In the genomic region with DNA sequence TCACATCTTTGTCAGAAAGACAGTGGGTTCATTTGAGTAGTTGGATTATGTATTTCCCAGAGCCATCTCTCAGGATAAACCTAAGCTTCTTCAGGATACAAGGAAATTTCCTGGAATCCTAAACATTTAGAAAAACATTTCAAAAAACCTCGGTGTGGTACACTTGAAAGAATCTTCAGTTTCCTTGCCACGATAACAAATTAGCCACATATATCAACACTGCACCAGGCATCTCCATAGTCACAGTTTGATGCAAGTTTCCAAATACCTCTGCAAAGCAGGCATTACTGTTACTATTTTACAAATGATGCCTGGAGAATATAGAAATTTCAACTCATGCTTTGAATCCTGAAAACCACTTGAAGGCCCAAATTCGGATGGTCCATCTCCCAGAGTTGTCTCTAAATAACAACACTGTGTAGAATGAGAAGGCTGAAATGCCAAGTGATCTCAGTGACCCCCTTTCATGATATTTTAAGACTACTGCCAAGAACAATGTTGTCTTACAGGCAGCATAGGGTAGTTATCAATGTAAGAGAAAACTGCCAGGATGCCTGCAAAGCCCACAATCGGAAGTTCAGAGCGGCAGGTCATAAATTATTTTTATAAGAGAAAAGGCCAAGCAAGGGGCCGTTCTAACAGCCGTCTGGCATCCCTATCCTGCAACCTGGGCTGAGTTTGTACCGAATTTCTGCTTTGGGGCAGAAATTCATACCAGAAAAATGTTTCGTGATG, we compare ENCODE assay signal across 26 cellular contexts.
DNase-seq lines count a peak whose midpoint lies in the region; ATAC-seq, FAIRE-seq and TF ChIP-seq lines count a peak whose summit lies in the region.
"Had no signal": no experiment of that assay in that cellular context is flagged by ENCODE, and none has a peak within 500 bp of the region (broad histone marks: within the 10 kb centered on the region; RNA-seq: fewer than 3 reads in every experiment).

No MANE protein-coding gene starts in this region.

- no peaks in the 10 kb centered on the region for H3K9me1 ChIP-seq in endothelial cell of umbilical vein (replicated peaks; ENCODE audit: control insufficient read depth, extremely low read depth, insufficient read depth, low read length)

- TF ChIP-seq CTCF in endothelial cell of umbilical vein (IDR thresholded peaks at IDR 0.05; ENCODE audit: extremely low read depth in 1 of 2, insufficient read depth in 1 of 2, low read depth in 1 of 2, low read length in 2 of 2): no peak

- no peak overlapping the region for H3K4me3 ChIP-seq in endothelial cell of umbilical vein (replicated peaks in 1 of 3; ENCODE audit: insufficient read depth in 1 of 3, low read depth in 1 of 3, low read length in 3 of 3)
- H3K4me3 ChIP-seq: GM12878 had no signal

- no peaks in the 10 kb centered on the region for H3K9me3 ChIP-seq in endothelial cell of umbilical vein (replicated peaks; ENCODE audit: control insufficient read depth, insufficient read depth, low read length)

- peak; percentile 91 for FAIRE-seq in endothelial cell of umbilical vein (lab: Jason Lieb, UNC)
- FAIRE-seq: A204.1, GM12878, RCC 7860 had no signal

- H3K4me2 ChIP-seq in endothelial cell of umbilical vein (ENCODE audit: insufficient read depth, low read length): peak overlapping the region; percentile 41
- H3K4me2 ChIP-seq: KMS-11 had no signal

- H3K27me3 ChIP-seq in endothelial cell of umbilical vein (ENCODE audit: control insufficient read depth in 2 of 2, insufficient read depth in 2 of 2, low read length in 2 of 2): no peaks in the 10 kb centered on the region

- no peak overlapping the region for H3K9ac ChIP-seq in endothelial cell of umbilical vein (replicated peaks; ENCODE audit: extremely low read depth, insufficient read depth, low read length)
- H3K9ac ChIP-seq: KMS-11 had no signal

- no TSS peak for BruUV-seq in endothelial cell of umbilical vein (replicated peaks; lab: Mats Ljungman, UMichigan)

- no peak for ATAC-seq in GM21381 (IDR thresholded peaks at IDR 0.05; ENCODE audit: unreplicated experiment)
- ATAC-seq: GM12878, SK-N-SH treated with all-trans-retinoic acid at 6 μM for 48 hours had no signal

- TF ChIP-seq POLR2A in endothelial cell of umbilical vein (IDR thresholded peaks at IDR 0.05; ENCODE audit: low read depth, low read length): no peak

- POLR2A ChIA-PET in endothelial cell of umbilical vein (lab: Charles Lee): no interaction called here

- intact Hi-C loops in endothelial cell of umbilical vein (cut with micrococcal nuclease): loop anchor here (1.0 to 2.0 kb wide), 3 partner anchors 40 to 130 kb away; no protein-coding TSS in a partner anchor

- H3K79me2 ChIP-seq in endothelial cell of umbilical vein (ENCODE audit: control insufficient read depth, insufficient read depth, low read length): no peaks in the 10 kb centered on the region

- H4K20me1 ChIP-seq in endothelial cell of umbilical vein (replicated peaks; ENCODE audit: control insufficient read depth, extremely low read depth, insufficient read depth, low read length): no peaks in the 10 kb centered on the region

- no peaks in the 10 kb centered on the region for H3K36me3 ChIP-seq in endothelial cell of umbilical vein (ENCODE audit: control insufficient read depth in 2 of 2, extremely low read depth in 1 of 2, insufficient read depth in 2 of 2, low read length in 2 of 2)

- no peak overlapping the region for H3K27ac ChIP-seq in endothelial cell of umbilical vein (ENCODE audit: insufficient read depth, low read depth, low read length)
- H3K27ac ChIP-seq: KMS-11 had no signal

- CTCF ChIA-PET in endothelial cell of umbilical vein (lab: Charles Lee): no interaction called here

- dilution Hi-C loops in endothelial cell of umbilical vein (cut with MboI; ENCODE audit: extremely low pct_ligation_motif_present, low sequenced_read_pairs): no loop called here

- DNase-seq in EH (ENCODE audit: low read depth) (peak; percentile 60), NOMO-1 treated with DMSO at 0.1 percent for 48 hours (lab: John Stamatoyannopoulos, UW; ENCODE audit: unreplicated experiment) (peak; percentile 91), endothelial cell of umbilical vein (ENCODE audit: low read depth, low spot score) (peak; percentile 93), pulmonary artery endothelial cell (ENCODE audit: low read depth, low spot score) (peak; percentile 65), GOT3 (lab: John Stamatoyannopoulos, UW) (no peak)
- no peak for DNase-seq in stimulated activated CD8-positive, alpha-beta memory T cell treated with anti-CD3 and anti-CD28 coated beads, Interleukin-4, amount 100 ng/mL, for 48 hours
- DNase-seq: AML-193; C1 segment of cervical spinal cord; CD4-positive, alpha-beta memory T cell; COR-L47; EL; GDM1; IMR-90; NCI-H1048; NCI-H1417; NCI-H1694; NCI-H2029 treated with DMSO at 0.1 percent for 48 hours; NCI-H446 treated with DMSO at 0.1 percent for 48 hours; NCI-H526; OCI-M1 had no signal

- H3K4me1 ChIP-seq in endothelial cell of umbilical vein (ENCODE audit: control insufficient read depth, extremely low read depth, insufficient read depth, low read length): peaks cover 17% of the 10 kb centered on the region

- H2AFZ ChIP-seq in endothelial cell of umbilical vein (ENCODE audit: low read depth, low read length): no peak overlapping the region

TF ChIP-seq in endothelial cell of umbilical vein, 7 proteins besides CTCF, POLR2A, EP300 and RAD21:
- TF ChIP-seq GATA2 (IDR thresholded peaks at IDR 0.05; ENCODE audit: insufficient read depth, insufficient read length, low read depth, low read length) (peak; percentile 66), POLR2AphosphoS5 (IDR thresholded peaks at IDR 0.05; ENCODE audit: insufficient read depth, low read depth, low read length) (peak; percentile 72), JUN (IDR thresholded peaks at IDR 0.05; ENCODE audit: borderline replicate concordance, insufficient read depth, insufficient read length, low read depth) (no peak), EZH2 (IDR thresholded peaks at IDR 0.05; ENCODE audit: borderline replicate concordance, low read depth, low read length, severe bottlenecking) (no peak)
- TF ChIP-seq, protein P1, sequence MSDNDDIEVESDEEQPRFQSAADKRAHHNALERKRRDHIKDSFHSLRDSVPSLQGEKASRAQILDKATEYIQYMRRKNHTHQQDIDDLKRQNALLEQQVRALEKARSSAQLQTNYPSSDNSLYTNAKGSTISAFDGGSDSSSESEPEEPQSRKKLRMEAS (IDR thresholded peaks at IDR 0.05; ENCODE audit: insufficient read depth, insufficient read length): no peak

Comparison
In these comparisons a context has a peak if more than half of its experiments do, and no peak if none do; other contexts are left out.
1. DNase-seq: peak in EH (single experiment), NOMO-1 treated with DMSO at 0.1 percent for 48 hours (single experiment), endothelial cell of umbilical vein (single experiment) and pulmonary artery endothelial cell (single experiment); none in GOT3 (single experiment) and stimulated activated CD8-positive, alpha-beta memory T cell treated with anti-CD3 and anti-CD28 coated beads, Interleukin-4, amount 100 ng/mL, for 48 hours (single experiment).